Comparison of ENCODE assay signal across 10 cellular contexts in the genomic region with DNA sequence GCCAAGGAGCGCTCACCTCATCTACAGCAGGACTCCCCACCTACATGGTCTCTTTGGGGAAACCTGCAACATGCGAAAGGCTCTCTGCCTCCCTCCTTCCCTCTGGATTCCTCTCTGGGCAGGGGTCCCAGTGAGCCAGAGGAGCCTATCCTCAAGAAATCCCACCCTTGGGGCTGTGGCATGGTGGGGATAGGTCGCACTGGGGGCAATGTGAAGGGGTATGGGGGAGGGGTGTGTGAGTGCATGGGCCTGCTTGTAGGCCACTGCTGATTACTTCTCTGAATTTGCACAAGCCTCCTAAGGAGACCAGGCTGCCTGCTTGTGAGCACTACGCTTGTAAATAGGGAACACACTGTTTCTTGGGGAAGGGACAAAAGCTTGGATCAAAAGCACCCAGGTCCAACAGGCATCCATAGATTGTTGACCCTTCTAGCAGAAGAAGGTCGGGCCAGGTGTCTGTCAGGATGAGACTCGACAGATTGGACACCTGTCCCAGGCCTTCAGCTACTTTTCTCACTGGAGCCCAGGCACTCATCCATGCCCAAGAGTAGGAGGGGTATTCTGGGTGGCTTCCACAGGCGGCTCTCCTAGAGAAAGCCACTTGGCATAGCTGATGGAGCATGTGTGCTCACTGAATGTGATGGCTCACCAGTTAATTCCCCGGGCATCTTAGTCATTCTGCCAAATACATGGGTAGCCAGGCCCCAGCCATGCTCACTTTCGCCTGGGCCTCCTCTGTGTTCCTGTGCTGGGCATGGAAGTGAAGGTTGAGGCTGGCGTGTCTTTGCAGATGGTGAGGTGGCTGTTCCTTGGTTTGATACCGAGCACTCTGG.
DNase-seq lines count a peak whose midpoint lies in the region; ATAC-seq, FAIRE-seq and TF ChIP-seq lines count a peak whose summit lies in the region.
"Had no signal": no experiment of that assay in that cellular context is flagged by ENCODE, and none has a peak within 500 bp of the region (broad histone marks: within the 10 kb centered on the region; RNA-seq: fewer than 3 reads in every experiment).

No MANE protein-coding gene starts in this region.

- no peak for FAIRE-seq in H1 (lab: Jason Lieb, UNC)

- peaks cover 4 to 10% of the 10 kb centered on the region in 2 donors for H3K36me3 Mint-ChIP-seq in CD4-positive, alpha-beta memory T cell
- peaks cover 13% of the 10 kb centered on the region for H3K36me3 Mint-ChIP-seq in activated CD8-positive, alpha-beta T cell treated with anti-CD3 and anti-CD28 coated beads for 36 hours (ENCODE audit: low read depth)

- H3K79me2 ChIP-seq in H1 (ENCODE audit: control insufficient read depth in 1 of 2, insufficient read depth in 2 of 2, low read length in 2 of 2) (no peaks in the 10 kb centered on the region; a peak in 1 of 4 replicates), trophoblast cell (ENCODE audit: control insufficient read depth, insufficient read depth, low read length, poor library complexity) (no peaks in the 10 kb centered on the region)

- no peaks in the 10 kb centered on the region for H3K9me3 Mint-ChIP-seq in CD4-positive, alpha-beta memory T cell
- H3K9me3 Mint-ChIP-seq in activated CD8-positive, alpha-beta T cell treated with anti-CD3 and anti-CD28 coated beads for 36 hours = no peaks in the 10 kb centered on the region
- H3K9me3 Mint-ChIP-seq: effector memory CD8-positive, alpha-beta T cell had no signal

- H3K9me1 ChIP-seq in IMR-90 (ENCODE audit: insufficient read depth, low read length) = no peaks in the 10 kb centered on the region; the same call in 1 of the 2 replicates

- H4K8ac ChIP-seq in IMR-90 (ENCODE audit: low read depth in 2 of 2, low read length in 2 of 2) (no peak overlapping the region), H1 (ENCODE audit: extremely low read depth, insufficient read depth, low read length) (0 out of 2 replicates have a peak overlapping the region, but pooled peaks have one; percentile 43), trophoblast cell (ENCODE audit: low read depth, low read length) (no peak overlapping the region)

- no peak overlapping the region for H3K4ac ChIP-seq in IMR-90 (ENCODE audit: low read depth, low read length)
- no peak overlapping the region for H3K4ac ChIP-seq in H1 (replicated peaks; ENCODE audit: insufficient read length, low read depth, low read length)
- H3K4ac ChIP-seq in trophoblast cell (ENCODE audit: low read depth, low read length) = peak overlapping the region; percentile 62

- H2BK120ac ChIP-seq in IMR-90 (ENCODE audit: low read depth, low read length) (no peak overlapping the region), H1 (replicated peaks; ENCODE audit: low read depth, low read length) (no peak overlapping the region), trophoblast cell (ENCODE audit: insufficient read depth, low read length, poor library complexity) (no peak overlapping the region)

- BruUV-seq in IMR-90 (replicated peaks; lab: Mats Ljungman, UMichigan) = no TSS peak

- no peaks in the 10 kb centered on the region for H3K27me3 ChIP-seq in CD4-positive, alpha-beta memory T cell (ENCODE audit: insufficient read depth, low read length)
- H3K27me3 ChIP-seq in IMR-90 (ENCODE audit: control insufficient read depth, insufficient read depth, low read length) = no peaks in the 10 kb centered on the region; the same call in 1 of the 2 replicates
- no peaks in the 10 kb centered on the region for H3K27me3 ChIP-seq in H1 (replicated peaks in 1 of 4; ENCODE audit: control insufficient read depth in 3 of 4, extremely low read depth in 1 of 4, insufficient read depth in 3 of 4, low read length in 3 of 4)
- H3K27me3 ChIP-seq in trophoblast cell (ENCODE audit: insufficient read depth, low read length) = no peaks in the 10 kb centered on the region
- H3K27me3 ChIP-seq: ovary had no signal

- H3K9ac ChIP-seq in IMR-90 (ENCODE audit: low read depth, low read length) (no peak overlapping the region), H1 (replicated peaks in 1 of 4; ENCODE audit: extremely low read depth in 1 of 4, low read depth in 3 of 4, low read length in 3 of 4) (no peak overlapping the region), trophoblast cell (ENCODE audit: low read length) (no peak overlapping the region)

- no peaks in the 10 kb centered on the region for H4K20me1 ChIP-seq in IMR-90 (ENCODE audit: insufficient read depth, low read length)
- H4K20me1 ChIP-seq in H1 (replicated peaks in 1 of 2; ENCODE audit: control insufficient read depth in 1 of 2, insufficient read depth in 2 of 2, low read length in 2 of 2) = no peaks in the 10 kb centered on the region

- no peak for ATAC-seq in IMR-90 (ENCODE audit: low read depth)
- no peak for ATAC-seq in GM18907 (IDR thresholded peaks at IDR 0.05; ENCODE audit: unreplicated experiment)
- no peak for ATAC-seq in activated CD8-positive, alpha-beta T cell treated with anti-CD3 and anti-CD28 coated beads for 36 hours

- H3K9me3 ChIP-seq in CD4-positive, alpha-beta memory T cell (ENCODE audit: control insufficient read depth in 1 of 2, low read length in 2 of 2) = no peaks in the 10 kb centered on the region
- H3K9me3 ChIP-seq in IMR-90 (ENCODE audit: control insufficient read depth, insufficient read depth, low read length) = no peaks in the 10 kb centered on the region
- H3K9me3 ChIP-seq in H1 (ENCODE audit: insufficient read depth in 2 of 2, low read depth in 1 of 2, low read length in 1 of 2) = no peaks in the 10 kb centered on the region
- no peaks in the 10 kb centered on the region for H3K9me3 ChIP-seq in trophoblast cell (ENCODE audit: insufficient read depth, low read depth, low read length)
- H3K9me3 ChIP-seq: ovary had no signal

- dilution Hi-C loops in IMR-90 (cut with HindIII; ENCODE audit: low sequenced_read_pairs, unreplicated experiment) = no loop called here

- H3K56ac ChIP-seq in IMR-90 (ENCODE audit: extremely low read depth, insufficient read depth, low read length) (no peak overlapping the region), H1 (replicated peaks; ENCODE audit: insufficient read length, low read depth, low read length) (no peak overlapping the region)

- peak overlapping the region in 5 of 8 donors; percentile 41 to 96 (median 95) for H3K4me3 Mint-ChIP-seq in CD4-positive, alpha-beta memory T cell
- H3K4me3 Mint-ChIP-seq in activated CD8-positive, alpha-beta T cell treated with anti-CD3 and anti-CD28 coated beads for 36 hours = no peak overlapping the region
- H3K4me3 Mint-ChIP-seq: effector memory CD8-positive, alpha-beta T cell had no signal

- H2AK5ac ChIP-seq in IMR-90 (ENCODE audit: low read depth, low read length) (no peak overlapping the region), H1 (ENCODE audit: low read depth, low read length) (no peak overlapping the region), trophoblast cell (ENCODE audit: low read length) (no peak overlapping the region)

- intact Hi-C loops in CD4-positive, alpha-beta memory T cell (cut with micrococcal nuclease) = loop anchor here (1.0 kb wide), 1 partner anchor 174 kb away; no protein-coding TSS in a partner anchor
- intact Hi-C loops in IMR-90 (cut with micrococcal nuclease) = loop anchor here (1.0 kb wide), 1 partner anchor 174 kb away; no protein-coding TSS in a partner anchor
- intact Hi-C loops in activated CD8-positive, alpha-beta T cell treated with anti-CD3 and anti-CD28 coated beads for 36 hours (cut with micrococcal nuclease) = loop anchor here (10.0 kb wide), 1 partner anchor 171 kb away; no protein-coding TSS in a partner anchor

- H4K5ac ChIP-seq in IMR-90 (ENCODE audit: low read depth, low read length) (no peak overlapping the region; the same call in 1 of the 2 replicates), H1 (ENCODE audit: insufficient read length, low read depth, low read length) (no peak overlapping the region)

- peaks cover 36% of the 10 kb centered on the region for H3K4me1 ChIP-seq in CD4-positive, alpha-beta memory T cell (ENCODE audit: insufficient read depth, low read length)
- H3K4me1 ChIP-seq in IMR-90 (ENCODE audit: control insufficient read depth, insufficient read depth, low read length) = no peaks in the 10 kb centered on the region; the same call in 1 of the 2 replicates
- H3K4me1 ChIP-seq in H1 (replicated peaks in 1 of 4; ENCODE audit: control insufficient read depth in 3 of 4, insufficient read depth in 4 of 4, low read length in 3 of 4) = peaks cover 0 to 3% (median 0%) of the 10 kb centered on the region in 4 experiments; a peak in 1 of 7 replicates
- peaks cover 2 to 5% of the 10 kb centered on the region in 2 experiments for H3K4me1 ChIP-seq in trophoblast cell (ENCODE audit: control insufficient read depth in 1 of 2, insufficient read depth in 2 of 2, low read length in 2 of 2)

- H3K27ac ChIP-seq in CD4-positive, alpha-beta memory T cell (ENCODE audit: low read depth, low read length) = no peak overlapping the region
- no peak overlapping the region for H3K27ac ChIP-seq in IMR-90 (ENCODE audit: insufficient read depth, low read length)
- no peak overlapping the region for H3K27ac ChIP-seq in H1 (ENCODE audit: low read depth, low read length)
- no peak overlapping the region for H3K27ac ChIP-seq in trophoblast cell (ENCODE audit: low read depth, low read length)

- H3K79me1 ChIP-seq in IMR-90 (ENCODE audit: low read depth in 1 of 2, low read length in 2 of 2) (0 out of 4 replicates have a peak, but pooled peaks cover 0 to 3% of the 10 kb centered on the region in 2 experiments), H1 (ENCODE audit: low read depth, low read length) (no peaks in the 10 kb centered on the region; the same call in 1 of the 2 replicates), trophoblast cell (ENCODE audit: low read length) (no peaks in the 10 kb centered on the region)

- H2AFZ ChIP-seq in IMR-90 (replicated peaks; ENCODE audit: low read length, poor library complexity) (no peak overlapping the region), H1 (ENCODE audit: low read length) (no peak overlapping the region), trophoblast cell (ENCODE audit: insufficient read depth, low read length, poor library complexity) (peak overlapping the region; percentile 50)

- no peak for TF ChIP-seq CTCF in IMR-90 (conservative IDR thresholded peaks at IDR 0.05; ENCODE audit: low read depth, low read length)
- no peak for TF ChIP-seq CTCF in H1 (IDR thresholded peaks at IDR 0.05; ENCODE audit: control extremely low read depth in 1 of 3, insufficient read depth in 1 of 3, low read depth in 1 of 3, low read length in 3 of 3)
- TF ChIP-seq CTCF in activated CD8-positive, alpha-beta T cell treated with anti-CD3 and anti-CD28 coated beads for 36 hours (IDR thresholded peaks at IDR 0.05) = no peak

- no peak overlapping the region for H2BK20ac ChIP-seq in IMR-90 (ENCODE audit: low read depth, low read length)
- H2BK20ac ChIP-seq in H1 (ENCODE audit: low read length) = no peak overlapping the region

- no peak for TF ChIP-seq EP300 in H1 (IDR thresholded peaks at IDR 0.05; ENCODE audit: borderline replicate concordance in 1 of 2, low read depth in 2 of 2, low read length in 2 of 2)

- 100% methylated on average over 1 of the region's 11 CpGs; no CpG with 5 or more reads in 1 of the 2 experiments for WGBS in IMR-90 (ENCODE audit: extremely low coverage in 2 of 2, insufficient read length in 1 of 2), 2 experiments
- 91% methylated on average over 7 of the region's 11 CpGs; no CpG with 5 or more reads in 1 of the 2 experiments for WGBS in H1 (ENCODE audit: extremely low coverage in 1 of 2, insufficient coverage in 1 of 2, insufficient read length in 1 of 2, insufficient replicate concordance in 2 of 2, low coverage in 1 of 2, low lambda C conversion rate in 2 of 2, missing lambda C conversion rate in 1 of 2), 2 experiments
- no CpG with 5 or more reads among the region's 11 CpGs for WGBS in trophoblast cell (ENCODE audit: extremely low coverage, insufficient coverage, insufficient read length)

- H3K4me2 ChIP-seq in IMR-90 (ENCODE audit: low read depth, low read length) = peak overlapping the region; percentile 55; the same call in 1 of the 2 replicates
- H3K4me2 ChIP-seq in H1 (ENCODE audit: insufficient read depth in 1 of 2, low read depth in 2 of 2, low read length in 2 of 2) = no peak overlapping the region; a peak in 1 of 4 replicates
- H3K4me2 ChIP-seq in trophoblast cell (ENCODE audit: low read length) = no peak overlapping the region

- H2BK15ac ChIP-seq in IMR-90 (ENCODE audit: low read depth, low read length) (no peak overlapping the region), H1 (ENCODE audit: low read length) (no peak overlapping the region)

- no peak overlapping the region for H4K12ac ChIP-seq in trophoblast cell (ENCODE audit: low read depth, low read length)

- no peak overlapping the region for H3K14ac ChIP-seq in IMR-90 (replicated peaks; ENCODE audit: low read depth, low read length)
- no peak overlapping the region for H3K14ac ChIP-seq in H1 (ENCODE audit: insufficient read length)
- no peak overlapping the region for H3K14ac ChIP-seq in trophoblast cell (ENCODE audit: low read length)

- H2BK12ac ChIP-seq in H1 (ENCODE audit: low read depth, low read length) (no peak overlapping the region), trophoblast cell (ENCODE audit: low read length) (peak overlapping the region; percentile 49)

- no peaks in the 10 kb centered on the region for H3K27me3 Mint-ChIP-seq in CD4-positive, alpha-beta memory T cell
- no peaks in the 10 kb centered on the region for H3K27me3 Mint-ChIP-seq in activated CD8-positive, alpha-beta T cell treated with anti-CD3 and anti-CD28 coated beads for 36 hours
- H3K27me3 Mint-ChIP-seq: effector memory CD8-positive, alpha-beta T cell had no signal

- CTCF ChIA-PET in CD4-positive, alpha-beta memory T cell (lab: Charles Lee; ENCODE audit: partially characterized antibody) = interaction anchor here (3.1 kb wide), 1 partner anchor 174 kb away, joined by 21 read pairs; no protein-coding TSS in a partner anchor
- CTCF ChIA-PET in IMR-90 (lab: Yijun Ruan, JAX) = interaction anchor here (0.7 kb wide), 1 partner anchor 11 kb away, joined by 3 read pairs; no protein-coding TSS in a partner anchor
- CTCF ChIA-PET in H1 (lab: Charles Lee; ENCODE audit: partially characterized antibody) = interaction anchor here (0.6 to 2.0 kb wide), 3 partner anchors 123 to 175 kb away, joined by 3 to 6 read pairs (median 3); no protein-coding TSS in a partner anchor
- CTCF ChIA-PET in activated CD8-positive, alpha-beta T cell treated with anti-CD3 and anti-CD28 coated beads for 36 hours (lab: Charles Lee) = no interaction called here

- no peak overlapping the region for H3K23ac ChIP-seq in IMR-90 (ENCODE audit: low read depth, low read length)
- no peak overlapping the region for H3K23ac ChIP-seq in H1 (ENCODE audit: insufficient read length)
- H3K23ac ChIP-seq in trophoblast cell (ENCODE audit: low read length) = no peak overlapping the region

- no peak for DNase-seq in CD4-positive, alpha-beta memory T cell
- DNase-seq in IMR-90 (no peak), H1 (ENCODE audit: low read depth in 1 of 2, low spot score in 2 of 2) (no peak), trophoblast cell (no peak), Kasumi-1 (lab: John Stamatoyannopoulos, UW) (no peak), COLO668 (lab: John Stamatoyannopoulos, UW; ENCODE audit: unreplicated experiment) (no peak)
- DNase-seq in activated CD8-positive, alpha-beta T cell treated with anti-CD3 and anti-CD28 coated beads for 36 hours = no peak

- in situ Hi-C loops in IMR-90 (cut with MboI; ENCODE audit: low sequenced_read_pairs) = loop anchor here (25.0 kb wide), 3 partner anchors 183 to 1108 kb away; partner anchors contain the start of genes SPIN2B, SPIN3 and ZXDA

- H3K36me3 ChIP-seq in CD4-positive, alpha-beta memory T cell (ENCODE audit: insufficient read depth, low read length) = no peaks in the 10 kb centered on the region
- no peaks in the 10 kb centered on the region; the same call in 1 of the 2 replicates for H3K36me3 ChIP-seq in IMR-90 (ENCODE audit: control insufficient read depth, insufficient read depth, low read length)
- no peaks in the 10 kb centered on the region; a peak in 1 of 8 replicates for H3K36me3 ChIP-seq in H1 (ENCODE audit: control insufficient read depth in 2 of 4, insufficient read depth in 4 of 4, low read length in 3 of 4)
- H3K36me3 ChIP-seq in trophoblast cell (ENCODE audit: control insufficient read depth in 1 of 2, insufficient read depth in 2 of 2, low read length in 2 of 2) = peaks cover 0 to 3% of the 10 kb centered on the region in 2 experiments
- H3K36me3 ChIP-seq: ovary had no signal

- H3K4me1 Mint-ChIP-seq in CD4-positive, alpha-beta memory T cell = peaks cover 26 to 57% (median 34%) of the 10 kb centered on the region in 4 donors
- peaks cover 39% of the 10 kb centered on the region for H3K4me1 Mint-ChIP-seq in activated CD8-positive, alpha-beta T cell treated with anti-CD3 and anti-CD28 coated beads for 36 hours (ENCODE audit: low read depth)

- no peaks in the 10 kb centered on the region for H3K23me2 ChIP-seq in H1 (ENCODE audit: low read depth, low read length)

- POLR2A ChIA-PET in CD4-positive, alpha-beta memory T cell (lab: Charles Lee; ENCODE audit: partially characterized antibody) = no interaction called here
- POLR2A ChIA-PET in IMR-90 (lab: Charles Lee; ENCODE audit: unreplicated experiment) (no interaction called here), H1 (lab: Charles Lee; ENCODE audit: partially characterized antibody) (no interaction called here)
- POLR2A ChIA-PET in activated CD8-positive, alpha-beta T cell treated with anti-CD3 and anti-CD28 coated beads for 36 hours (lab: Charles Lee) = no interaction called here

- H3K18ac ChIP-seq in IMR-90 (ENCODE audit: low read depth, low read length) (no peak overlapping the region), H1 (ENCODE audit: extremely low read depth, low read length) (no peak overlapping the region), trophoblast cell (ENCODE audit: low read length) (no peak overlapping the region)

- TF ChIP-seq RAD21 in IMR-90 (IDR thresholded peaks at IDR 0.05; ENCODE audit: low read length) = no peak
- TF ChIP-seq RAD21 in H1 (IDR thresholded peaks at IDR 0.05 in 1 of 2, conservative IDR thresholded peaks at IDR 0.05 in 1 of 2; ENCODE audit: low read depth in 2 of 2, low read length in 2 of 2) = no peak

- H3K4me3 ChIP-seq in CD4-positive, alpha-beta memory T cell (ENCODE audit: low read length in 2 of 2) = no peak overlapping the region
- H3K4me3 ChIP-seq in IMR-90 (ENCODE audit: insufficient read depth, low read depth, low read length) = no peak overlapping the region
- 0 out of 8 replicates have a peak overlapping the region, but pooled peaks of 1 of the 4 experiments have one; percentile 19 for H3K4me3 ChIP-seq in H1 (ENCODE audit: extremely low read depth in 1 of 4, insufficient read depth in 2 of 4, low read depth in 3 of 4, low read length in 4 of 4)
- no peak overlapping the region for H3K4me3 ChIP-seq in trophoblast cell (ENCODE audit: low read depth, low read length)

- H2BK5ac ChIP-seq in IMR-90 (ENCODE audit: low read depth, low read length, poor library complexity, severe bottlenecking) (no peak overlapping the region), H1 (ENCODE audit: low read depth, low read length) (no peak overlapping the region), trophoblast cell (ENCODE audit: low read depth, low read length, poor library complexity) (no peak overlapping the region)

- peak overlapping the region in 6 of 7 donors; percentile 49 to 94 (median 76) for H3K27ac Mint-ChIP-seq in CD4-positive, alpha-beta memory T cell
- H3K27ac Mint-ChIP-seq in activated CD8-positive, alpha-beta T cell treated with anti-CD3 and anti-CD28 coated beads for 36 hours = no peak overlapping the region

- TF ChIP-seq POLR2A in IMR-90 (IDR thresholded peaks at IDR 0.05; ENCODE audit: low read depth, low read length) = no peak
- no peak for TF ChIP-seq POLR2A in H1 (IDR thresholded peaks at IDR 0.05; ENCODE audit: control extremely low read depth in 1 of 2, low read depth in 2 of 2, low read length in 2 of 2)

- no peak overlapping the region for H4K91ac ChIP-seq in IMR-90 (ENCODE audit: insufficient read depth, low read depth, low read length)
- no peak overlapping the region for H4K91ac ChIP-seq in H1 (replicated peaks; ENCODE audit: insufficient read length, low read length)
- H4K91ac ChIP-seq in trophoblast cell (ENCODE audit: low read depth, low read length) = no peak overlapping the region

- H2AK9ac ChIP-seq in IMR-90 (replicated peaks; ENCODE audit: low read depth, low read length, poor library complexity) = no peak overlapping the region
